9 cellular contexts compared by ENCODE assay signal in genomic region chr15:58066042-58066867, GRCh38. TPM values are rescaled to one million over a fixed set of nuclear protein-coding genes. Genes with fewer than 3 reads are reported as not detected.
DNase-seq lines count a peak whose midpoint lies in the region; ATAC-seq and TF ChIP-seq lines count a peak whose summit lies in the region.
"Had no signal": no experiment of that assay in that cellular context is flagged by ENCODE, and none has a peak within 500 bp of the region (broad histone marks: within the 10 kb centered on the region; RNA-seq: fewer than 3 reads in every experiment).

No MANE protein-coding gene starts in this region.

- DNase-seq in LNCaP clone FGC (ENCODE audit: low read depth) (no peak), mesothelial cell of epicardium (ENCODE audit: low spot score in 2 of 2, unreplicated experiment in 2 of 2) (peak; percentile 59 to 78)
- DNase-seq in activated CD8-positive, alpha-beta T cell treated with anti-CD3 and anti-CD28 coated beads, Interleukin-2, amount 10 ng/mL, durations not matched to agents 7 days and 5 days, result peak; percentile 51
- peak; percentile 33 to 42 for DNase-seq in stimulated activated CD8-positive, alpha-beta memory T cell treated with anti-CD3 and anti-CD28 coated beads, Interleukin-15, amount 100 ng/mL, for 48 hours (ENCODE audit: low read depth in 2 of 2)

- no peak overlapping the region for H3K27ac ChIP-seq in esophagus (ENCODE audit: low read depth in 2 of 2, low read length in 1 of 2)

- H3K36me3 Mint-ChIP-seq in activated CD8-positive, alpha-beta T cell treated with anti-CD3 and anti-CD28 coated beads, Interleukin-2, amount 10 ng/mL, durations not matched to agents 7 days and 5 days (ENCODE audit: low read depth), result no peaks in the 10 kb centered on the region
- H3K36me3 Mint-ChIP-seq in mesothelial cell of epicardium, result no peaks in the 10 kb centered on the region

- H3K36me3 ChIP-seq in esophagus (ENCODE audit: control insufficient read depth in 2 of 2, insufficient read depth in 2 of 2, low read length in 1 of 2), result no peaks in the 10 kb centered on the region

- H3K4me3 ChIP-seq in GM08714 (ENCODE audit: low read length), result peak overlapping the region; percentile 15; the same call in 1 of the 2 replicates
- H3K4me3 ChIP-seq in LNCaP clone FGC (ENCODE audit: low read depth, low read length), result no peak overlapping the region
- H3K4me3 ChIP-seq in esophagus (ENCODE audit: low read depth in 1 of 2, low read length in 2 of 2), result peak overlapping the region; percentile 34 to 40

- POLR2A ChIA-PET in activated CD8-positive, alpha-beta T cell treated with anti-CD3 and anti-CD28 coated beads, Interleukin-2, amount 10 ng/mL, durations not matched to agents 7 days and 5 days (lab: Charles Lee), result interaction anchor here (0.6 kb wide), 1 partner anchor 55 kb away, joined by 3 read pairs; no protein-coding TSS in a partner anchor

- H3K4me1 Mint-ChIP-seq in activated CD8-positive, alpha-beta T cell treated with anti-CD3 and anti-CD28 coated beads, Interleukin-2, amount 10 ng/mL, durations not matched to agents 7 days and 5 days (ENCODE audit: low read depth), result peaks cover 8% of the 10 kb centered on the region
- H3K4me1 Mint-ChIP-seq in mesothelial cell of epicardium, result peaks cover 25% of the 10 kb centered on the region

- H3K9me3 ChIP-seq in esophagus (ENCODE audit: control insufficient read depth in 2 of 2, insufficient read depth in 1 of 2, low read depth in 1 of 2, low read length in 1 of 2), result peaks cover 0 to 5% of the 10 kb centered on the region in 2 donors

- peak; percentile 90 for TF ChIP-seq CTCF in LNCaP clone FGC (IDR thresholded peaks at IDR 0.05; ENCODE audit: control insufficient read depth, extremely low read depth, insufficient read depth)
- TF ChIP-seq CTCF in mesothelial cell of epicardium (IDR thresholded peaks at IDR 0.05; ENCODE audit: unreplicated experiment), result peak; percentile 78

- H3K4me1 ChIP-seq in esophagus (ENCODE audit: control insufficient read depth in 2 of 2, insufficient read depth in 2 of 2, low read length in 1 of 2), result peaks cover 0 to 4% of the 10 kb centered on the region in 2 donors

- no peaks in the 10 kb centered on the region for H3K9me3 Mint-ChIP-seq in activated CD8-positive, alpha-beta T cell treated with anti-CD3 and anti-CD28 coated beads, Interleukin-2, amount 10 ng/mL, durations not matched to agents 7 days and 5 days (ENCODE audit: insufficient read depth)
- H3K9me3 Mint-ChIP-seq in mesothelial cell of epicardium, result no peaks in the 10 kb centered on the region

- WGBS in esophagus, 2 donors, result 8 to 11% methylated on average over 41 to 59 of the region's 59 CpGs

- ATAC-seq in activated CD8-positive, alpha-beta T cell treated with anti-CD3 and anti-CD28 coated beads, Interleukin-2, amount 10 ng/mL, durations not matched to agents 7 days and 5 days, result peak; percentile 95
- ATAC-seq in GM18520 (IDR thresholded peaks at IDR 0.05; ENCODE audit: unreplicated experiment), result no peak
- ATAC-seq in HG02884 (IDR thresholded peaks at IDR 0.05; ENCODE audit: unreplicated experiment), result no peak

- no peak overlapping the region for H3K27ac Mint-ChIP-seq in activated CD8-positive, alpha-beta T cell treated with anti-CD3 and anti-CD28 coated beads, Interleukin-2, amount 10 ng/mL, durations not matched to agents 7 days and 5 days
- no peak overlapping the region for H3K27ac Mint-ChIP-seq in mesothelial cell of epicardium

- peaks cover 60% of the 10 kb centered on the region for H3K27me3 Mint-ChIP-seq in activated CD8-positive, alpha-beta T cell treated with anti-CD3 and anti-CD28 coated beads, Interleukin-2, amount 10 ng/mL, durations not matched to agents 7 days and 5 days (ENCODE audit: low read depth)
- H3K27me3 Mint-ChIP-seq in mesothelial cell of epicardium (ENCODE audit: low read depth), result peaks cover 81% of the 10 kb centered on the region

- CTCF ChIA-PET in activated CD8-positive, alpha-beta T cell treated with anti-CD3 and anti-CD28 coated beads, Interleukin-2, amount 10 ng/mL, durations not matched to agents 7 days and 5 days (lab: Charles Lee), result interaction anchor here (0.6 to 1.9 kb wide), 22 partner anchors 9 to 414 kb away, joined by 3 to 8 read pairs (median 4); no protein-coding TSS in a partner anchor

- peak overlapping the region; percentile 38 for H3K4me3 Mint-ChIP-seq in activated CD8-positive, alpha-beta T cell treated with anti-CD3 and anti-CD28 coated beads, Interleukin-2, amount 10 ng/mL, durations not matched to agents 7 days and 5 days
- peak overlapping the region; percentile 52 for H3K4me3 Mint-ChIP-seq in mesothelial cell of epicardium

- H3K27me3 ChIP-seq in esophagus (ENCODE audit: control insufficient read depth in 1 of 2, insufficient read depth in 2 of 2, low read length in 2 of 2), result peaks cover 8 to 17% of the 10 kb centered on the region in 2 donors

RNA-seq across cellular contexts. Expression of gene ALDH1A2, which starts 0.7 kb away (rescaled TPM):
- not detected for total RNA-seq in activated CD8-positive, alpha-beta T cell treated with anti-CD3 and anti-CD28 coated beads, Interleukin-2, amount 10 ng/mL, durations not matched to agents 7 days and 5 days
- polyA plus RNA-seq in esophagus, result under 1 TPM; 0.24 to 0.27 TPM
- 26.2 to 31.9 TPM (median 28.6 TPM) in 3 replicates for total RNA-seq in mesothelial cell of epicardium
- total RNA-seq: T-helper 2 cell treated with Interferon-gamma antibody and Interleukin-4, amounts not matched to agents 100 ng/mL and 5 ng/mL, for 36 hours had no signal

Comparison
In these comparisons a context has a peak if more than half of its experiments do, and no peak if none do; other contexts are left out.
1. RNA of gene ALDH1A2, which starts 0.7 kb away (total RNA-seq): 26.2 to 31.9 TPM in mesothelial cell of epicardium; not detected in activated CD8-positive, alpha-beta T cell treated with anti-CD3 and anti-CD28 coated beads, Interleukin-2, amount 10 ng/mL, durations not matched to agents 7 days and 5 days; every median in the first group is over 10 times any median in the second.